ENCODE assay signal across 1 cellular context in the genomic region with DNA sequence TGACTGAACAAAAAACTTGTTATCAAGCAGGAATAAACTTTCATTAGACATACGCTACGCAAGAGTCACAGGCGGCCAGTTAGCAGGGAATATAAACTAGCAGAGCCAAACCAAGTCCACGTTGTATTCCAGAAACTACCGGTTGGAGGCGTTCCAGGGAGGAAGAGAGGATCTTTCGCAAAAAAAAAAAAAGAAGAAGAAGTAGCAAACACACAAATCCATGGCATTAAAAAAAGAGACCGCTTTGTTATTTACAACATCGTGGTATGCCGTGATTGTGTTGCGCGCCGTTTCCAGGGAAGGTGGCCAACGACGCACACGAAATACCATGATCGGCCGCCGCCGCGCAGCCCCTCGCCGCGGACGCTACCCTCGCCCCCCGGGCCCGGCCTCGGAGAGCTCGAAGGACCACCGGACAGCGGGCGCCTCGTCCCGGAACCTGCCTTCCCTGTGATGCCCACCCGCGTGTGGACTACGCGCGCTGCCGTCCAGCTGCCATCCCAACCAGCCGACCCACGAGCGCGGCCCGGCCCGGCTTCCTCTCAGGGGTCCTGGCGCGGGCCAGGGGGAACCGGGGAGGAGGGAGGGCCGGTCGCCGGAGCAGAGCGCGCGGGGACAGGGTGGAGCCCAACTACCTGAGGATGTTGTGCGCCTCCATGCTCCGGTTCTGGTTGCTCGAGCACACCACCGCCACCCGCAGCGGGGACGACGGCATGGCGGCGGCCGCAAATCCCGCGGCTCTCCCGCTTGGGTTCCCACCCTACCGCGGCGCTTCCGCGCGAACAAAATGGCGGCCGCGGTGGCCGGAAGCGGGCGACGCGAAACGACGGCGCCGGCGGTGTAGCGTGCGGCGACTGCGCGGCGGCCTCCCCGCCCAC.
TF ChIP-seq lines count a peak whose summit lies in the region.

No MANE protein-coding gene starts in this region.

TF ChIP-seq in A549, 52 proteins besides CTCF, POLR2A, EP300 and RAD21 (continued from another document):
- TF ChIP-seq, protein P1, sequence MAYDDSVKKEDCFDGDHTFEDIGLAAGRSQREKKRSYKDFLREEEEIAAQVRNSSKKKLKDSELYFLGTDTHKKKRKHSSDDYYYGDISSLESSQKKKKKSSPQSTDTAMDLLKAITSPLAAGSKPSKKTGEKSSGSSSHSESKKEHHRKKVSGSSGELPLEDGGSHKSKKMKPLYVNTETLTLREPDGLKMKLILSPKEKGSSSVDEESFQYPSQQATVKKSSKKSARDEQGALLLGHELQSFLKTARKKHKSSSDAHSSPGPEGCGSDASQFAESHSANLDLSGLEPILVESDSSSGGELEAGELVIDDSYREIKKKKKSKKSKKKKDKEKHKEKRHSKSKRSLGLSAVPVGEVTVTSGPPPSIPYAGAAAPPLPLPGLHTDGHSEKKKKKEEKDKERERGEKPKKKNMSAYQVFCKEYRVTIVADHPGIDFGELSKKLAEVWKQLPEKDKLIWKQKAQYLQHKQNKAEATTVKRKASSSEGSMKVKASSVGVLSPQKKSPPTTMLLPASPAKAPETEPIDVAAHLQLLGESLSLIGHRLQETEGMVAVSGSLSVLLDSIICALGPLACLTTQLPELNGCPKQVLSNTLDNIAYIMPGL (CRISPR knock-in tag; IDR thresholded peaks at IDR 0.05; ENCODE audit: borderline replicate concordance) = 0 out of 2 replicates have a peak, but pooled peaks have one; percentile 13
- 0 out of 2 replicates have a peak, but pooled peaks have one; percentile 13 for TF ChIP-seq KDM5A (IDR thresholded peaks at IDR 0.05)
